In the genomic region with DNA sequence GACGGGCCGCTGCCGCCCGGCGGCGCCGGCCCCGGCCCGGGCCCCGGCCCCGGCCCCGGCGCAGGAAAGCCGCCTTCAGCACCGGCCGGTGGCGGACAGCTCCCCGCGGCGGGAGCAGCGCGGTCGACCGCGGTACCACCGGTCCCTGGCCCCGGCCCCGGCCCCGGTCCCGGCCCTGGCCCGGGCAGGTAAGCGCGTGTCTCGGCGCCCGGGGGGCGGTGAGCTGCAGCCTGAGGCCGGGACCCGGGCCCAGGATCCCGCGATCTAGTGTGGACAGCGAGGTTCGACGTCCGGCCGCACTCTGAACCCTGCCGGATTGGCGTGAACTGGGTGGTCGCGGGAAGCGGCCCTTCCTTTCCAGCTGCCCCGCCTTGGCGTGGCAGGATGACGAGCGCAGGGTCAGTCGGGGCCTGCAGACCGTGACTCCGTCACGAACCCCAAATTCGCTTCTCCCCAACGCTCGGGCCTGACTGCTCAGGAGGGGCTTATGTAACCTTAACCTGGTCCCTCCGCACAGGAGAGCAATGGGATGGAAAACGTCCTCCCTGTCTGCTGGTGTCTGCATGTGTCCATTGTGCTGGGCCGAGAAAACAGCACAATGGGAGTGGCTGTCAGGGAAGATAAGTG, we compare ENCODE assay signal across 9 cellular contexts. TPM values are rescaled to one million over a fixed set of nuclear protein-coding genes. Genes with fewer than 3 reads are reported as not detected.
DNase-seq lines count a peak whose midpoint lies in the region; ATAC-seq, FAIRE-seq and TF ChIP-seq lines count a peak whose summit lies in the region.
"Had no signal": no experiment of that assay in that cellular context is flagged by ENCODE, and none has a peak within 500 bp of the region (broad histone marks: within the 10 kb centered on the region; RNA-seq: fewer than 3 reads in every experiment).

No MANE protein-coding gene starts in this region.

- H3K36me3 ChIP-seq in WERI-Rb-1 (peaks cover 10% of the 10 kb centered on the region), ectodermal cell (ENCODE audit: control insufficient read depth, insufficient read depth, low read length) (no peaks in the 10 kb centered on the region), mucosa of rectum (ENCODE audit: control insufficient read depth in 2 of 2, insufficient read depth in 2 of 2, low read length in 2 of 2) (no peaks in the 10 kb centered on the region), subcutaneous abdominal adipose tissue (ENCODE audit: control insufficient read depth in 5 of 5, insufficient read depth in 5 of 5, low read length in 5 of 5) (no peaks in the 10 kb centered on the region)
- H3K36me3 ChIP-seq: neutrophil had no signal

- H3K27me3 ChIP-seq in WERI-Rb-1 (ENCODE audit: insufficient read depth, low read depth, severe bottlenecking) (no peaks in the 10 kb centered on the region), ectodermal cell (ENCODE audit: control insufficient read depth, insufficient read depth, low read length, poor library complexity, severe bottlenecking) (peaks cover 26% of the 10 kb centered on the region), mucosa of rectum (ENCODE audit: control insufficient read depth in 2 of 2, insufficient read depth in 2 of 2, low read length in 2 of 2) (peaks cover 12 to 22% of the 10 kb centered on the region in 2 donors), subcutaneous abdominal adipose tissue (ENCODE audit: control insufficient read depth in 5 of 5, insufficient read depth in 4 of 5, low read length in 5 of 5) (no peaks in the 10 kb centered on the region)

- in situ Hi-C loops in KBM-7 (cut with MboI; ENCODE audit: low pct_unique_long_range_greater_than_20kb, low sequenced_read_pairs), result no loop called here

- H3K9me3 ChIP-seq in A549 (no peaks in the 10 kb centered on the region), WERI-Rb-1 (ENCODE audit: severe bottlenecking) (no peaks in the 10 kb centered on the region), ectodermal cell (ENCODE audit: control insufficient read depth, low read length) (no peaks in the 10 kb centered on the region), mucosa of rectum (ENCODE audit: control insufficient read depth in 2 of 2, low read length in 2 of 2) (no peaks in the 10 kb centered on the region), subcutaneous abdominal adipose tissue (ENCODE audit: control insufficient read depth in 5 of 5, low read length in 5 of 5) (no peaks in the 10 kb centered on the region)
- H3K9me3 ChIP-seq: neutrophil had no signal

- TF ChIP-seq EP300 in A549 (IDR thresholded peaks at IDR 0.05), result no peak

- CTCF ChIA-PET in A549 (lab: Yijun Ruan, JAX), result interaction anchor here (6.2 to 7.8 kb wide), 2 partner anchors 15 to 116 kb away, joined by 26 to 40 read pairs; no protein-coding TSS in a partner anchor

- peak; percentile 68 to 88; a peak in 5 of 6 replicates for ATAC-seq in A549
- ATAC-seq in GM19023 (IDR thresholded peaks at IDR 0.05; ENCODE audit: unreplicated experiment), result peak; percentile 51
- peak; percentile 65 for ATAC-seq in HG03342 (IDR thresholded peaks at IDR 0.05; ENCODE audit: unreplicated experiment)

- TF ChIP-seq POLR2A in A549 (IDR thresholded peaks at IDR 0.05; ENCODE audit: low read length), result no peak

- no peak for FAIRE-seq in A549 (lab: Jason Lieb, UNC)

- peaks cover 8% of the 10 kb centered on the region; the same call in 2 of the 3 replicates for H3K4me1 ChIP-seq in A549
- peaks cover 9% of the 10 kb centered on the region for H3K4me1 ChIP-seq in ectodermal cell (ENCODE audit: control insufficient read depth, insufficient read depth, low read length)
- H3K4me1 ChIP-seq in mucosa of rectum (ENCODE audit: control insufficient read depth in 2 of 2, insufficient read depth in 2 of 2, low read length in 2 of 2), result peaks cover 0 to 9% of the 10 kb centered on the region in 2 donors
- peaks cover 12 to 25% (median 18%) of the 10 kb centered on the region in 5 donors for H3K4me1 ChIP-seq in subcutaneous abdominal adipose tissue (ENCODE audit: control insufficient read depth in 5 of 5, insufficient read depth in 5 of 5, low read length in 5 of 5)

- peak overlapping the region; percentile 94 for H3K4me2 ChIP-seq in A549

- WGBS in A549 (ENCODE audit: missing lambda C conversion rate), result 8% methylated on average over 3 of the region's 65 CpGs
- WGBS in ectodermal cell, 2 experiments, result 1% methylated on average over 65 of the region's 65 CpGs

- H3K4me3 ChIP-seq in A549 (peak overlapping the region; percentile 67), WERI-Rb-1 (ENCODE audit: low read depth, low read length) (peak overlapping the region; percentile 80), ectodermal cell (ENCODE audit: insufficient read depth, low read depth, low read length) (peak overlapping the region; percentile 82), mucosa of rectum (ENCODE audit: low read length in 2 of 2) (peak overlapping the region; percentile 27 to 37), subcutaneous abdominal adipose tissue (ENCODE audit: low read depth in 1 of 5, low read length in 5 of 5) (peak overlapping the region; percentile 0 to 78 (median 53))

- H3K9ac ChIP-seq in mucosa of rectum (ENCODE audit: low read depth in 1 of 2, low read length in 2 of 2) (no peak overlapping the region), subcutaneous abdominal adipose tissue (ENCODE audit: low read length in 5 of 5) (no peak overlapping the region)

- TF ChIP-seq CTCF in A549 (IDR thresholded peaks at IDR 0.05) (no peak), WERI-Rb-1 (IDR thresholded peaks at IDR 0.05; ENCODE audit: low read depth, low read length) (no peak)

- H3K27ac ChIP-seq in A549 (0 out of 6 replicates have a peak overlapping the region, but pooled peaks of 1 of the 2 experiments have one; percentile 40), WERI-Rb-1 (peak overlapping the region; percentile 54), ectodermal cell (ENCODE audit: insufficient read depth, low read depth, low read length, poor library complexity, severe bottlenecking) (no peak overlapping the region), mucosa of rectum (ENCODE audit: low read depth in 2 of 2, low read length in 2 of 2) (no peak overlapping the region), subcutaneous abdominal adipose tissue (ENCODE audit: low read depth, low read length) (no peak overlapping the region)
- H3K27ac ChIP-seq: neutrophil had no signal

- TF ChIP-seq RAD21 in A549 (conservative IDR thresholded peaks at IDR 0.05 in 1 of 2, IDR thresholded peaks at IDR 0.05 in 1 of 2), result no peak

- POLR2A ChIA-PET in A549 (lab: Yijun Ruan, JAX), result interaction anchor here (1.4 to 2.1 kb wide), 2 partner anchors 15 to 118 kb away, joined by 4 to 8 read pairs; no protein-coding TSS in a partner anchor

- no peak for DNase-seq in A549 (ENCODE audit: low read depth in 1 of 2, low spot score in 1 of 2)
- no peak for DNase-seq in WERI-Rb-1
- no peak for DNase-seq in KBM-7

TF ChIP-seq in A549, 52 proteins besides CTCF, POLR2A, EP300 and RAD21:
- TF ChIP-seq, protein P1, sequence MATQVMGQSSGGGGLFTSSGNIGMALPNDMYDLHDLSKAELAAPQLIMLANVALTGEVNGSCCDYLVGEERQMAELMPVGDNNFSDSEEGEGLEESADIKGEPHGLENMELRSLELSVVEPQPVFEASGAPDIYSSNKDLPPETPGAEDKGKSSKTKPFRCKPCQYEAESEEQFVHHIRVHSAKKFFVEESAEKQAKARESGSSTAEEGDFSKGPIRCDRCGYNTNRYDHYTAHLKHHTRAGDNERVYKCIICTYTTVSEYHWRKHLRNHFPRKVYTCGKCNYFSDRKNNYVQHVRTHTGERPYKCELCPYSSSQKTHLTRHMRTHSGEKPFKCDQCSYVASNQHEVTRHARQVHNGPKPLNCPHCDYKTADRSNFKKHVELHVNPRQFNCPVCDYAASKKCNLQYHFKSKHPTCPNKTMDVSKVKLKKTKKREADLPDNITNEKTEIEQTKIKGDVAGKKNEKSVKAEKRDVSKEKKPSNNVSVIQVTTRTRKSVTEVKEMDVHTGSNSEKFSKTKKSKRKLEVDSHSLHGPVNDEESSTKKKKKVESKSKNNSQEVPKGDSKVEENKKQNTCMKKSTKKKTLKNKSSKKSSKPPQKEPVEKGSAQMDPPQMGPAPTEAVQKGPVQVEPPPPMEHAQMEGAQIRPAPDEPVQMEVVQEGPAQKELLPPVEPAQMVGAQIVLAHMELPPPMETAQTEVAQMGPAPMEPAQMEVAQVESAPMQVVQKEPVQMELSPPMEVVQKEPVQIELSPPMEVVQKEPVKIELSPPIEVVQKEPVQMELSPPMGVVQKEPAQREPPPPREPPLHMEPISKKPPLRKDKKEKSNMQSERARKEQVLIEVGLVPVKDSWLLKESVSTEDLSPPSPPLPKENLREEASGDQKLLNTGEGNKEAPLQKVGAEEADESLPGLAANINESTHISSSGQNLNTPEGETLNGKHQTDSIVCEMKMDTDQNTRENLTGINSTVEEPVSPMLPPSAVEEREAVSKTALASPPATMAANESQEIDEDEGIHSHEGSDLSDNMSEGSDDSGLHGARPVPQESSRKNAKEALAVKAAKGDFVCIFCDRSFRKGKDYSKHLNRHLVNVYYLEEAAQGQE (IDR thresholded peaks at IDR 0.05), result peak; percentile 81
- TF ChIP-seq JUNB (IDR thresholded peaks at IDR 0.05), result no peak

RNA-seq across cellular contexts. Expression of a gene that starts 0.5 kb away (rescaled TPM):
- polyA plus RNA-seq in A549 (2011; rRNA removed) (0.04 and 0.05 TPM in 2 replicates), A549 (2017; fragmentation: RNase III; extraction: RNeasy Plus Mini Kit Qiagen cat#74134 plus additional on column Dnase treatment) (0.03 to 0.08 TPM (median 0.08 TPM) in 3 replicates)
- polyA plus RNA-seq in A549 (2012; cell fraction: cytosol; rRNA removed), result 0.05 and 0.09 TPM in 2 replicates
- polyA plus RNA-seq in A549 (2012; cell fraction: nucleus; rRNA removed), result 0.17 and 0.20 TPM in 2 replicates
- 0.08 and 0.10 TPM in 2 replicates for polyA minus RNA-seq in A549 (2011; rRNA and poly(A)+ RNA removed)
- 0.72 TPM for polyA plus RNA-seq in ectodermal cell (2013, experiment 1 of 4)
- 0.76 TPM for polyA plus RNA-seq in ectodermal cell (2013, experiment 2 of 4)
- 0.69 TPM for polyA plus RNA-seq in ectodermal cell (2013, experiment 3 of 4)
- 0.97 TPM for polyA plus RNA-seq in ectodermal cell (2013, experiment 4 of 4)

Comparison
In these comparisons a context has a peak if more than half of its experiments do, and no peak if none do; other contexts are left out.
1. H3K4me3 ChIP-seq: peak in every context shown above with its lines; median percentile 82 in ectodermal cell; 80 in WERI-Rb-1; 67 in A549; 53 in subcutaneous abdominal adipose tissue; 32 in mucosa of rectum.